1 cellular context compared by ENCODE assay signal in the genomic region with DNA sequence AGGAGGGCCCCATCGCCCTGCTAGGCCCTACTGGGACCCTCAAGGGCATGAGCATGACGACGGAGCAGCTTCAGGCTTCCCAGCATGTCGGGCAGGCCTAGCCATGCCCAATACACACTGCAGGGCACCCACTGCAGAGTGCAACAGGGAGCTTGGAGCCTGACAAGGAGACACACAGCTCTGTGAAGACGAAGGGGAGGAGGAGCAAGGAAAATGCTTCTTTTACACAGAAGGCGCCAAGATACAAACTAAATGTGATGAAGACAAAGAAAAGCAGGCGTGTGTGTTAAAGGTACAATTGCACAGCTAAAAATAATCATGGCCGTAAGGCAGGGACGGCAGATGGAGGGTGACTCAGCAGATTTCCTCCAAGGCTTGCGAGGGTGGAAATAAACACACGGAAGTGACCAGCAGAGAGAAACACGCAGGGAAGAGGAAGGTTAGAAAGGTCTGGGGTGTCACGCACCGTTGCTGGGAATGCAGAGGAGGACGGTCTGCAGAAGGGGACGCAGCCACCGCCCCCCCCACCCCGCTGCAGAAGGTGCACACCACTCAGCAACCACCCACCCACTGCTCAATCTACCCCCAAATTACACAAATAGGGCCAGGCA.
TF ChIP-seq lines count a peak whose summit lies in the region.

No MANE protein-coding gene starts in this region.

TF ChIP-seq in HCT116, 20 proteins besides CTCF, POLR2A, EP300 and RAD21 (continued from another document):
- TF ChIP-seq, protein P1, sequence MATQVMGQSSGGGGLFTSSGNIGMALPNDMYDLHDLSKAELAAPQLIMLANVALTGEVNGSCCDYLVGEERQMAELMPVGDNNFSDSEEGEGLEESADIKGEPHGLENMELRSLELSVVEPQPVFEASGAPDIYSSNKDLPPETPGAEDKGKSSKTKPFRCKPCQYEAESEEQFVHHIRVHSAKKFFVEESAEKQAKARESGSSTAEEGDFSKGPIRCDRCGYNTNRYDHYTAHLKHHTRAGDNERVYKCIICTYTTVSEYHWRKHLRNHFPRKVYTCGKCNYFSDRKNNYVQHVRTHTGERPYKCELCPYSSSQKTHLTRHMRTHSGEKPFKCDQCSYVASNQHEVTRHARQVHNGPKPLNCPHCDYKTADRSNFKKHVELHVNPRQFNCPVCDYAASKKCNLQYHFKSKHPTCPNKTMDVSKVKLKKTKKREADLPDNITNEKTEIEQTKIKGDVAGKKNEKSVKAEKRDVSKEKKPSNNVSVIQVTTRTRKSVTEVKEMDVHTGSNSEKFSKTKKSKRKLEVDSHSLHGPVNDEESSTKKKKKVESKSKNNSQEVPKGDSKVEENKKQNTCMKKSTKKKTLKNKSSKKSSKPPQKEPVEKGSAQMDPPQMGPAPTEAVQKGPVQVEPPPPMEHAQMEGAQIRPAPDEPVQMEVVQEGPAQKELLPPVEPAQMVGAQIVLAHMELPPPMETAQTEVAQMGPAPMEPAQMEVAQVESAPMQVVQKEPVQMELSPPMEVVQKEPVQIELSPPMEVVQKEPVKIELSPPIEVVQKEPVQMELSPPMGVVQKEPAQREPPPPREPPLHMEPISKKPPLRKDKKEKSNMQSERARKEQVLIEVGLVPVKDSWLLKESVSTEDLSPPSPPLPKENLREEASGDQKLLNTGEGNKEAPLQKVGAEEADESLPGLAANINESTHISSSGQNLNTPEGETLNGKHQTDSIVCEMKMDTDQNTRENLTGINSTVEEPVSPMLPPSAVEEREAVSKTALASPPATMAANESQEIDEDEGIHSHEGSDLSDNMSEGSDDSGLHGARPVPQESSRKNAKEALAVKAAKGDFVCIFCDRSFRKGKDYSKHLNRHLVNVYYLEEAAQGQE (IDR thresholded peaks at IDR 0.05; ENCODE audit: low read depth): no peak
- TF ChIP-seq ZFX (IDR thresholded peaks at IDR 0.05): 0 out of 2 replicates have a peak, but pooled peaks have one; percentile 7
